ENCODE assay signal across 1 cellular context in the genomic region with DNA sequence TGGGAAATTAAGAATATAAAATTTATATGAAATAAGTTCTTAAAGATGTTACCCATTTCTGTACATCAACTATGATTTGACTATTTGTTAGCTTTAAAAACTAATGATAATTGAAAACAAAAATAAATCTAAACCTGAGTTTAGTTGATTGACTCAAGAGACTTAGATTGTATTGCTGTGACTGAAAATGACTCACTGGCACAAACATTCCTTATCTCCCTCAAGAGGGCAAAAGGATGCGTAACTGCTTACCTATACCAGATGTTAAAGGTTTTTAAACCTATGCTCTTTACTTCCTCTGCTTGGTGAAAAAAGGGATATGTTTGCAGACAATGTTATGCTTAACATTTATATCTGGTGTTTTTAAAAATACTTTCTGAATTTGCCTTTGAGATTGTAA.
TF ChIP-seq lines count a peak whose summit lies in the region.

No MANE protein-coding gene starts in this region.

TF ChIP-seq in IMR-90, 13 proteins besides CTCF, POLR2A, EP300 and RAD21 (continued from another document):
- TF ChIP-seq, protein P1, sequence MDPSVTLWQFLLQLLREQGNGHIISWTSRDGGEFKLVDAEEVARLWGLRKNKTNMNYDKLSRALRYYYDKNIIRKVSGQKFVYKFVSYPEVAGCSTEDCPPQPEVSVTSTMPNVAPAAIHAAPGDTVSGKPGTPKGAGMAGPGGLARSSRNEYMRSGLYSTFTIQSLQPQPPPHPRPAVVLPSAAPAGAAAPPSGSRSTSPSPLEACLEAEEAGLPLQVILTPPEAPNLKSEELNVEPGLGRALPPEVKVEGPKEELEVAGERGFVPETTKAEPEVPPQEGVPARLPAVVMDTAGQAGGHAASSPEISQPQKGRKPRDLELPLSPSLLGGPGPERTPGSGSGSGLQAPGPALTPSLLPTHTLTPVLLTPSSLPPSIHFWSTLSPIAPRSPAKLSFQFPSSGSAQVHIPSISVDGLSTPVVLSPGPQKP (IDR thresholded peaks at IDR 0.05; ENCODE audit: borderline replicate concordance, low read depth, low read length), result no peak
- TF ChIP-seq RFX5 (IDR thresholded peaks at IDR 0.05; ENCODE audit: low read depth, low read length) (no peak), CHD1 (IDR thresholded peaks at IDR 0.05; ENCODE audit: low read depth, low read length) (no peak), NFE2L2 (IDR thresholded peaks at IDR 0.05; ENCODE audit: low read depth, low read length) (no peak), MAZ (IDR thresholded peaks at IDR 0.05; ENCODE audit: borderline replicate concordance, low read depth, low read length) (no peak), FOS (IDR thresholded peaks at IDR 0.05; ENCODE audit: low read depth, low read length) (no peak), CEBPB (IDR thresholded peaks at IDR 0.05; ENCODE audit: low read depth, low read length) (no peak)
- TF ChIP-seq, protein P2, sequence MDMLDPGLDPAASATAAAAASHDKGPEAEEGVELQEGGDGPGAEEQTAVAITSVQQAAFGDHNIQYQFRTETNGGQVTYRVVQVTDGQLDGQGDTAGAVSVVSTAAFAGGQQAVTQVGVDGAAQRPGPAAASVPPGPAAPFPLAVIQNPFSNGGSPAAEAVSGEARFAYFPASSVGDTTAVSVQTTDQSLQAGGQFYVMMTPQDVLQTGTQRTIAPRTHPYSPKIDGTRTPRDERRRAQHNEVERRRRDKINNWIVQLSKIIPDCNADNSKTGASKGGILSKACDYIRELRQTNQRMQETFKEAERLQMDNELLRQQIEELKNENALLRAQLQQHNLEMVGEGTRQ (IDR thresholded peaks at IDR 0.05; ENCODE audit: low read depth, low read length), result no peak
